ENCODE assay signal across 9 cellular contexts in genomic region chrX:53445977-53446376, GRCh38. TPM values are rescaled to one million over a fixed set of nuclear protein-coding genes. Genes with fewer than 3 reads are reported as not detected.
DNase-seq lines count a peak whose midpoint lies in the region; ATAC-seq and TF ChIP-seq lines count a peak whose summit lies in the region.
"Had no signal": no experiment of that assay in that cellular context is flagged by ENCODE, and none has a peak within 500 bp of the region (broad histone marks: within the 10 kb centered on the region; RNA-seq: fewer than 3 reads in every experiment).

No MANE protein-coding gene starts in this region.

- H3K4me3 Mint-ChIP-seq in Calu3 (ENCODE audit: low read depth, unreplicated experiment) (no peak overlapping the region), HFFc6 (no peak overlapping the region)
- no peak overlapping the region for H3K4me3 Mint-ChIP-seq in stimulated activated memory B cell treated with anti-CD40 and anti-IgM and Interleukin-4, amounts not matched to agents 10 μg/mL and 1 μg/mL and 100 μg/mL, for 72 hours
- H3K4me3 Mint-ChIP-seq: natural killer cell treated with Interleukin-12 subunit alpha and Interleukin-12 subunit beta and Interleukin-15 and Interleukin-18, amount 100 ng/mL, for 72 hours had no signal

- BruUV-seq in Calu3 (replicated peaks; lab: Mats Ljungman, UMichigan) = no TSS peak

- H3K9me3 Mint-ChIP-seq in Calu3 (ENCODE audit: low read depth, unreplicated experiment) (no peaks in the 10 kb centered on the region), HFFc6 (no peaks in the 10 kb centered on the region)
- H3K9me3 Mint-ChIP-seq in stimulated activated memory B cell treated with anti-CD40 and anti-IgM and Interleukin-4, amounts not matched to agents 10 μg/mL and 1 μg/mL and 100 μg/mL, for 72 hours = no peaks in the 10 kb centered on the region
- H3K9me3 Mint-ChIP-seq: natural killer cell treated with Interleukin-12 subunit alpha and Interleukin-12 subunit beta and Interleukin-15 and Interleukin-18, amount 100 ng/mL, for 72 hours had no signal

- H3K4me1 Mint-ChIP-seq in Calu3 (ENCODE audit: low read depth, unreplicated experiment) = no peaks in the 10 kb centered on the region
- peaks cover 6% of the 10 kb centered on the region; the same call in 1 of the 2 replicates for H3K4me1 Mint-ChIP-seq in HFFc6 (ENCODE audit: low read depth)
- H3K4me1 Mint-ChIP-seq in stimulated activated memory B cell treated with anti-CD40 and anti-IgM and Interleukin-4, amounts not matched to agents 10 μg/mL and 1 μg/mL and 100 μg/mL, for 72 hours = no peaks in the 10 kb centered on the region

- no peak overlapping the region for H3K4me3 ChIP-seq in astrocyte of the cerebellum (ENCODE audit: low read depth, low read length)

- intact Hi-C loops in Calu3 (cut with micrococcal nuclease; ENCODE audit: unreplicated experiment) = loop anchor here (2.0 kb wide), 1 partner anchor 129 kb away; no protein-coding TSS in a partner anchor

- TF ChIP-seq CTCF in Calu3 (IDR thresholded peaks at IDR 0.05; ENCODE audit: unreplicated experiment) = no peak
- TF ChIP-seq CTCF in HFFc6 (IDR thresholded peaks at IDR 0.05) = peak; percentile 72
- peak; percentile 69 for TF ChIP-seq CTCF in astrocyte of the cerebellum (IDR thresholded peaks at IDR 0.05; ENCODE audit: low read depth, low read length, missing control alignments)

- ATAC-seq in left lobe of liver (peak; percentile 56), HG03196 (IDR thresholded peaks at IDR 0.05; ENCODE audit: unreplicated experiment) (no peak), GM21423 (IDR thresholded peaks at IDR 0.05; ENCODE audit: unreplicated experiment) (no peak)
- ATAC-seq in stimulated activated memory B cell treated with anti-CD40 and anti-IgM and Interleukin-4, amounts not matched to agents 10 μg/mL and 1 μg/mL and 100 μg/mL, for 72 hours = no peak

- in situ Hi-C loops in astrocyte of the cerebellum (cut with HindIII; ENCODE audit: low sequenced_read_pairs) = no loop called here

- peaks cover 11% of the 10 kb centered on the region for H3K36me3 Mint-ChIP-seq in Calu3 (ENCODE audit: insufficient read depth, unreplicated experiment)
- no peaks in the 10 kb centered on the region for H3K36me3 Mint-ChIP-seq in HFFc6 (ENCODE audit: low read depth)
- no peaks in the 10 kb centered on the region for H3K36me3 Mint-ChIP-seq in stimulated activated memory B cell treated with anti-CD40 and anti-IgM and Interleukin-4, amounts not matched to agents 10 μg/mL and 1 μg/mL and 100 μg/mL, for 72 hours
- H3K36me3 Mint-ChIP-seq: natural killer cell treated with Interleukin-12 subunit alpha and Interleukin-12 subunit beta and Interleukin-15 and Interleukin-18, amount 100 ng/mL, for 72 hours had no signal

- no peak overlapping the region for H3K27ac Mint-ChIP-seq in Calu3 (ENCODE audit: unreplicated experiment)
- no peak overlapping the region for H3K27ac Mint-ChIP-seq in HFFc6
- no peak overlapping the region for H3K27ac Mint-ChIP-seq in stimulated activated memory B cell treated with anti-CD40 and anti-IgM and Interleukin-4, amounts not matched to agents 10 μg/mL and 1 μg/mL and 100 μg/mL, for 72 hours
- H3K27ac Mint-ChIP-seq: natural killer cell treated with Interleukin-12 subunit alpha and Interleukin-12 subunit beta and Interleukin-15 and Interleukin-18, amount 100 ng/mL, for 72 hours had no signal

- CTCF ChIA-PET in Calu3 (lab: Charles Lee) = interaction anchor here (0.6 to 1.8 kb wide), 6 partner anchors 9 to 131 kb away, joined by 3 to 9 read pairs (median 5); partner anchors contain the start of gene SMC1A

- DNase-seq in Calu3 = peak; percentile 52
- DNase-seq in HFFc6 = no peak
- peak; percentile 44 to 75 for DNase-seq in SHP77 (lab: John Stamatoyannopoulos, UW)
- no peak for DNase-seq in astrocyte of the cerebellum (ENCODE audit: low read depth)
- peak; percentile 46 for DNase-seq in left lobe of liver (ENCODE audit: low spot score)

- H3K27me3 Mint-ChIP-seq in Calu3 (ENCODE audit: unreplicated experiment) (peaks cover 11% of the 10 kb centered on the region), HFFc6 (ENCODE audit: insufficient read depth) (peaks cover 2% of the 10 kb centered on the region; the same call in 1 of the 2 replicates)
- no peaks in the 10 kb centered on the region for H3K27me3 Mint-ChIP-seq in stimulated activated memory B cell treated with anti-CD40 and anti-IgM and Interleukin-4, amounts not matched to agents 10 μg/mL and 1 μg/mL and 100 μg/mL, for 72 hours

RNA-seq across cellular contexts. Expression of gene HSD17B10, which starts 11.8 kb away (rescaled TPM):
- total RNA-seq in Calu3 (2022) = 125 and 127 TPM in 2 replicates
- total RNA-seq in HFFc6 (2021; fragmentation: NEBNext Ultra II Directional; extraction: Animal tissue kit (Norgen Biotek cat#: 25700)) = 10 to 100 TPM; 78.0 to 94.9 (median 79.0) TPM
- 195 TPM for total RNA-seq in left lobe of liver

RNA-seq across cellular contexts. Expression of gene RIBC1, which starts 23.3 kb away (rescaled TPM):
- total RNA-seq in Calu3 (2022) (1.2 and 1.6 TPM in 2 replicates), left lobe of liver (0.38 TPM)
- total RNA-seq in HFFc6 (2021; fragmentation: NEBNext Ultra II Directional; extraction: Animal tissue kit (Norgen Biotek cat#: 25700)) = under 1 TPM; 0.21 to 0.43 (median 0.36) TPM

RNA-seq across cellular contexts. Expression of gene SMC1A, which starts 23.5 kb away (rescaled TPM):
- total RNA-seq in Calu3 (2022) (91.5 and 100 TPM in 2 replicates), left lobe of liver (27.8 TPM)
- total RNA-seq in HFFc6 (2021; fragmentation: NEBNext Ultra II Directional; extraction: Animal tissue kit (Norgen Biotek cat#: 25700)) = 10 to 100 TPM; 40.5 to 62.0 (median 58.4) TPM

Comparison
In these comparisons a context has a peak if more than half of its experiments do, and no peak if none do; other contexts are left out.
1. DNase-seq: peak in Calu3 (single experiment), SHP77 (2 of 2) and left lobe of liver (single experiment); none in HFFc6 (single experiment) and astrocyte of the cerebellum (single experiment).